Comparison of ENCODE assay signal across 8 cellular contexts in the genomic region with DNA sequence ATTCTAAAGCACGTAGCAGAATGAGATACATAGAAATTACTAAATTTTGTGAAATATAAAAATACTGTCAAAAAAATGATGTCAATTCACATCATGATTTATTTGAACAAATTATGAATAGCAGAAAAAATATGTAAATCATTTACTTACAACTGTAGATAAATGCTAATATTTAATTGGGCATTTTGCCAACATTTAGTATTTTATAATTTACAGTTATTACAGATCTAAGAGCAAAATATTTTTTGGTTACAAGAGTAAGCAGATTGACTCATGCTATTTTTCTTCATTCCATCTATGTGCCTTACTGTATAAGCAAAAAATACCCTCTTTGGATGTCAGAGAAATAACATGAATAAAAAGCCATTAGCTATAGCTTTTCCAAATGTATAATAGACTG.
"Had no signal": no experiment of that assay in that cellular context is flagged by ENCODE, and none has a peak within 500 bp of the region (broad histone marks: within the 10 kb centered on the region; RNA-seq: fewer than 3 reads in every experiment).

No MANE protein-coding gene starts in this region.

- H3K4me3 Mint-ChIP-seq: GM23338, H9, IgD-negative memory B cell had no signal

- H3K4me3 ChIP-seq: GM23338 had no signal

- DNase-seq: H9, HCEC 1CT, KG1 had no signal

- ATAC-seq: GM23338, HepG2 had no signal

- H3K9me3 Mint-ChIP-seq: GM23338, H9 had no signal

- H3K27ac Mint-ChIP-seq: GM23338, H9, IgD-negative memory B cell had no signal

- FAIRE-seq: H1, H54, HepG2 had no signal

- H3K36me3 Mint-ChIP-seq: IgD-negative memory B cell had no signal

- H3K4me2 ChIP-seq: GM23338 had no signal

- H3K4me1 Mint-ChIP-seq: GM23338, IgD-negative memory B cell had no signal

- H3K27me3 Mint-ChIP-seq: IgD-negative memory B cell had no signal
